20 cellular contexts compared by ENCODE assay signal in genomic region chr11:93903989-93904388, GRCh38. TPM values are rescaled to one million over a fixed set of nuclear protein-coding genes. Genes with fewer than 3 reads are reported as not detected.
DNase-seq lines count a peak whose midpoint lies in the region; ATAC-seq and TF ChIP-seq lines count a peak whose summit lies in the region.
"Had no signal": no experiment of that assay in that cellular context is flagged by ENCODE, and none has a peak within 500 bp of the region (broad histone marks: within the 10 kb centered on the region; RNA-seq: fewer than 3 reads in every experiment).

No MANE protein-coding gene starts in this region.

- H3K4me2 ChIP-seq in mesendoderm (ENCODE audit: low read length) (no peak overlapping the region), trophoblast cell (ENCODE audit: low read length) (no peak overlapping the region)
- H3K4me2 ChIP-seq: A549; BLaER1 treated with 17β-estradiol and CSF1 and Interleukin-3, amounts not matched to agents 10 nM and 100 nM had no signal

- no peak overlapping the region for H2BK120ac ChIP-seq in mesendoderm (ENCODE audit: low read depth, low read length)
- no peak overlapping the region for H2BK120ac ChIP-seq in trophoblast cell (ENCODE audit: insufficient read depth, low read length, poor library complexity)

- no peak overlapping the region for H3K27ac ChIP-seq in WERI-Rb-1
- H3K27ac ChIP-seq in mesendoderm (ENCODE audit: low read depth, low read length), result no peak overlapping the region
- H3K27ac ChIP-seq in trophoblast cell (ENCODE audit: low read depth, low read length), result no peak overlapping the region
- H3K27ac ChIP-seq: A549; BLaER1 treated with 17β-estradiol and CSF1 and Interleukin-3, amounts not matched to agents 10 nM and 100 nM; epithelial cell of prostate; HL-60; RWPE1; stomach; upper lobe of right lung had no signal

- peaks cover 5% of the 10 kb centered on the region for H3K4me1 ChIP-seq in mesendoderm (ENCODE audit: control insufficient read depth, low read depth, low read length)
- H3K4me1 ChIP-seq in trophoblast cell (ENCODE audit: control insufficient read depth in 1 of 2, insufficient read depth in 2 of 2, low read length in 2 of 2), result no peaks in the 10 kb centered on the region
- H3K4me1 ChIP-seq: BLaER1 treated with 17β-estradiol and CSF1 and Interleukin-3, amounts not matched to agents 10 nM and 100 nM; stomach; upper lobe of right lung had no signal

- H3K23ac ChIP-seq in mesendoderm (ENCODE audit: low read length), result no peak overlapping the region
- H3K23ac ChIP-seq in trophoblast cell (ENCODE audit: low read length), result no peak overlapping the region

- H4K5ac ChIP-seq in mesendoderm (ENCODE audit: low read length), result no peak overlapping the region

- H3K4ac ChIP-seq in mesendoderm (ENCODE audit: low read depth, low read length) (no peak overlapping the region), trophoblast cell (ENCODE audit: low read depth, low read length) (no peak overlapping the region)

- no peak overlapping the region for H4K12ac ChIP-seq in trophoblast cell (ENCODE audit: low read depth, low read length)

- no CpG with 5 or more reads among the region's 6 CpGs for WGBS in mesendoderm (ENCODE audit: extremely low coverage, insufficient coverage, low lambda C conversion rate)
- WGBS in trophoblast cell (ENCODE audit: extremely low coverage, insufficient coverage, insufficient read length), result no CpG with 5 or more reads among the region's 6 CpGs

- H2BK5ac ChIP-seq in mesendoderm (ENCODE audit: low read length) (no peak overlapping the region), trophoblast cell (ENCODE audit: low read depth, low read length, poor library complexity) (no peak overlapping the region)

- no peak overlapping the region for H2BK15ac ChIP-seq in mesendoderm (replicated peaks; ENCODE audit: low read depth)

- no peak overlapping the region for H3K4me3 ChIP-seq in WERI-Rb-1 (ENCODE audit: low read depth, low read length)
- no peak overlapping the region for H3K4me3 ChIP-seq in mesendoderm (ENCODE audit: low read length)
- no peak overlapping the region for H3K4me3 ChIP-seq in trophoblast cell (ENCODE audit: low read depth, low read length)
- H3K4me3 ChIP-seq: A549; BLaER1 treated with 17β-estradiol and CSF1 and Interleukin-3, amounts not matched to agents 10 nM and 100 nM; stomach; upper lobe of right lung had no signal

- H3K9ac ChIP-seq in mesendoderm (ENCODE audit: low read length) (no peak overlapping the region), trophoblast cell (ENCODE audit: low read length) (no peak overlapping the region)
- H3K9ac ChIP-seq: BLaER1 treated with 17β-estradiol and CSF1 and Interleukin-3, amounts not matched to agents 10 nM and 100 nM had no signal

- TF ChIP-seq CTCF in WERI-Rb-1 (IDR thresholded peaks at IDR 0.05; ENCODE audit: low read depth, low read length), result peak; percentile 52

- H3K18ac ChIP-seq in mesendoderm (ENCODE audit: low read length), result no peak overlapping the region
- H3K18ac ChIP-seq in trophoblast cell (ENCODE audit: low read length), result no peak overlapping the region

- no peaks in the 10 kb centered on the region for H3K79me1 ChIP-seq in mesendoderm (ENCODE audit: low read length)
- no peaks in the 10 kb centered on the region for H3K79me1 ChIP-seq in trophoblast cell (ENCODE audit: low read length)

- no peak overlapping the region for H2AFZ ChIP-seq in trophoblast cell (ENCODE audit: insufficient read depth, low read length, poor library complexity)

- H3K14ac ChIP-seq in trophoblast cell (ENCODE audit: low read length), result no peak overlapping the region

- H3K79me2 ChIP-seq in mesendoderm (ENCODE audit: control insufficient read depth, insufficient read depth, low read length) (no peaks in the 10 kb centered on the region), trophoblast cell (ENCODE audit: control insufficient read depth, insufficient read depth, low read length, poor library complexity) (no peaks in the 10 kb centered on the region)

- no peak for ATAC-seq in activated CD4-positive, CD25-positive, alpha-beta regulatory T cell treated with anti-CD3 and anti-CD28 coated beads, Interleukin-2, amount 50 U/mL, for 24 hours
- no peak for ATAC-seq in GM21526 (IDR thresholded peaks at IDR 0.05; ENCODE audit: low FRiP score, unreplicated experiment)
- ATAC-seq: A549, left cardiac atrium, upper lobe of right lung had no signal

- H3K36me3 ChIP-seq in WERI-Rb-1, result no peaks in the 10 kb centered on the region
- H3K36me3 ChIP-seq in mesendoderm (ENCODE audit: control insufficient read depth, insufficient read depth, low read length), result no peaks in the 10 kb centered on the region
- no peaks in the 10 kb centered on the region for H3K36me3 ChIP-seq in trophoblast cell (ENCODE audit: control insufficient read depth in 1 of 2, insufficient read depth in 2 of 2, low read length in 2 of 2)
- H3K36me3 ChIP-seq: BLaER1 treated with 17β-estradiol and CSF1 and Interleukin-3, amounts not matched to agents 10 nM and 100 nM; stomach; upper lobe of right lung had no signal

- H4K8ac ChIP-seq in mesendoderm (ENCODE audit: low read depth, low read length) (no peak overlapping the region), trophoblast cell (ENCODE audit: low read depth, low read length) (no peak overlapping the region)

- no peak overlapping the region for H4K91ac ChIP-seq in trophoblast cell (ENCODE audit: low read depth, low read length)

- peak; percentile 2 for DNase-seq in NCI-H1436 (lab: John Stamatoyannopoulos, UW)
- DNase-seq in NCI-H1436 treated with DMSO at 0.1 percent for 48 hours (lab: John Stamatoyannopoulos, UW), result no peak
- peak; percentile 7 for DNase-seq in NCI-H146 treated with DMSO at 0.1 percent for 48 hours (lab: John Stamatoyannopoulos, UW; ENCODE audit: unreplicated experiment)
- DNase-seq in WERI-Rb-1, result peak; percentile 37
- DNase-seq in mesendoderm, result peak; percentile 70
- no peak for DNase-seq in trophoblast cell
- DNase-seq: activated CD4-positive, alpha-beta T cell treated with anti-CD3 and anti-CD28 coated beads for 4 hours; left cardiac atrium; NCI-H2107; posterior cingulate gyrus; stimulated activated CD4-positive, alpha-beta T cell treated with anti-CD3 and anti-CD28 coated beads, Interleukin-2, amount 100 ng/mL, for 24 hours; stomach; upper lobe of right lung had no signal

- H3K27me3 ChIP-seq in WERI-Rb-1 (ENCODE audit: insufficient read depth, low read depth, severe bottlenecking) (no peaks in the 10 kb centered on the region), mesendoderm (ENCODE audit: insufficient read depth, low read length, poor library complexity) (no peaks in the 10 kb centered on the region), trophoblast cell (ENCODE audit: insufficient read depth, low read length) (no peaks in the 10 kb centered on the region)
- H3K27me3 ChIP-seq: BLaER1 treated with 17β-estradiol and CSF1 and Interleukin-3, amounts not matched to agents 10 nM and 100 nM; upper lobe of right lung had no signal

- H2AK5ac ChIP-seq in mesendoderm (ENCODE audit: low read length), result no peak overlapping the region
- no peak overlapping the region for H2AK5ac ChIP-seq in trophoblast cell (ENCODE audit: low read length)

- no peak overlapping the region for H2BK12ac ChIP-seq in trophoblast cell (ENCODE audit: low read length)

- H3K56ac ChIP-seq in mesendoderm (ENCODE audit: low read length), result no peak overlapping the region

- no peaks in the 10 kb centered on the region for H3K9me3 ChIP-seq in WERI-Rb-1 (ENCODE audit: severe bottlenecking)
- peaks cover 2% of the 10 kb centered on the region for H3K9me3 ChIP-seq in trophoblast cell (ENCODE audit: insufficient read depth, low read depth, low read length)
- H3K9me3 ChIP-seq: A549; BLaER1 treated with 17β-estradiol and CSF1 and Interleukin-3, amounts not matched to agents 10 nM and 100 nM; stomach; upper lobe of right lung had no signal

RNA-seq across cellular contexts. Expression of gene VSTM5, which starts 53.6 kb away (rescaled TPM):
- 0.13 TPM for polyA plus RNA-seq in mesendoderm (2013, experiment 1 of 2)
- 0.13 TPM for polyA plus RNA-seq in mesendoderm (2013, experiment 2 of 2)
- 0.18 and 0.22 TPM in 2 replicates for polyA plus RNA-seq in trophoblast cell (2013)

Comparison
In these comparisons a context has a peak if more than half of its experiments do, and no peak if none do; other contexts are left out.
1. DNase-seq: peak in NCI-H1436 (single experiment), NCI-H146 treated with DMSO at 0.1 percent for 48 hours (single experiment), WERI-Rb-1 (single experiment) and mesendoderm (single experiment); none in NCI-H1436 treated with DMSO at 0.1 percent for 48 hours (single experiment) and trophoblast cell (0 of 2).